9 cellular contexts compared by ENCODE assay signal in genomic region chr18:45802814-45803492, GRCh38. TPM values are rescaled to one million over a fixed set of nuclear protein-coding genes. Genes with fewer than 3 reads are reported as not detected.
A peak's percentile ranks its signal among the peaks of the same experiment; 100 is the strongest.
DNase-seq lines count a peak whose midpoint lies in the region; ATAC-seq and TF ChIP-seq lines count a peak whose summit lies in the region.
"Had no signal": no experiment of that assay in that cellular context is flagged by ENCODE, and none has a peak within 500 bp of the region (broad histone marks: within the 10 kb centered on the region; RNA-seq: fewer than 3 reads in every experiment).

No MANE protein-coding gene starts in this region.

- TF ChIP-seq RAD21 in Ishikawa (IDR thresholded peaks at IDR 0.05; ENCODE audit: low read depth), result no peak

- no peak for ATAC-seq in HG03025 (IDR thresholded peaks at IDR 0.05; ENCODE audit: low FRiP score, unreplicated experiment)
- no peak for ATAC-seq in GM18520 (IDR thresholded peaks at IDR 0.05; ENCODE audit: unreplicated experiment)
- ATAC-seq: GM12878 had no signal

- DNase-seq in CD1c-positive myeloid dendritic cell (ENCODE audit: extremely low spot score) (peak; percentile 37), astrocyte of the hippocampus (ENCODE audit: low read depth, low spot score) (peak; percentile 92), myocyte (ENCODE audit: low read depth) (peak; percentile 39), cerebellar cortex (ENCODE audit: low spot score) (no peak)
- no peak for DNase-seq in activated CD4-positive, alpha-beta T cell treated with anti-CD3 and anti-CD28 coated beads for 1 hour

- TF ChIP-seq EP300 in Ishikawa (IDR thresholded peaks at IDR 0.05; ENCODE audit: borderline replicate concordance), result no peak

TF ChIP-seq in Ishikawa, 13 proteins besides CTCF, POLR2A, EP300 and RAD21:
- TF ChIP-seq MAX (IDR thresholded peaks at IDR 0.05), result 0 out of 2 replicates have a peak, but pooled peaks have one; percentile 24
- TF ChIP-seq FOXM1 (IDR thresholded peaks at IDR 0.05; ENCODE audit: borderline replicate concordance, low read depth), result peak; percentile 37; the same call in 1 of the 2 replicates
- no peak for TF ChIP-seq CEBPB (IDR thresholded peaks at IDR 0.05)
- no peak for TF ChIP-seq EGR1 (IDR thresholded peaks at IDR 0.05)

RNA-seq across cellular contexts. Expression of gene SIGLEC15, which starts 22.5 kb away (rescaled TPM):
- not detected in 2 replicates for total RNA-seq in myocyte
- 0.15 TPM for polyA plus RNA-seq in myocyte (2012)

Comparison
In these comparisons a context has a peak if more than half of its experiments do, and no peak if none do; other contexts are left out.
1. DNase-seq: peak in CD1c-positive myeloid dendritic cell (single experiment), astrocyte of the hippocampus (single experiment) and myocyte (single experiment); none in activated CD4-positive, alpha-beta T cell treated with anti-CD3 and anti-CD28 coated beads for 1 hour (single experiment) and cerebellar cortex (single experiment).